19 cellular contexts compared by ENCODE assay signal in genomic region chr2:231228974-231229373, GRCh38. TPM values are rescaled to one million over a fixed set of nuclear protein-coding genes. Genes with fewer than 3 reads are reported as not detected.
DNase-seq lines count a peak whose midpoint lies in the region; ATAC-seq, FAIRE-seq and TF ChIP-seq lines count a peak whose summit lies in the region.
"Had no signal": no experiment of that assay in that cellular context is flagged by ENCODE, and none has a peak within 500 bp of the region (broad histone marks: within the 10 kb centered on the region; RNA-seq: fewer than 3 reads in every experiment).

No MANE protein-coding gene starts in this region.

- in situ Hi-C loops in GM23248 (cut with MboI) = no loop called here

- H3K4me3 Mint-ChIP-seq in endodermal cell = no peak overlapping the region
- H3K4me3 Mint-ChIP-seq: activated CD4-positive, alpha-beta T cell treated with anti-CD3 and anti-CD28 coated beads, Interleukin-2, amount 10 ng/mL, durations not matched to agents 7 days and 5 days; activated naive CD4-positive, alpha-beta T cell treated with anti-CD3 and anti-CD28 coated beads for 36 hours had no signal

- H3K4me3 ChIP-seq in DOHH2 (ENCODE audit: low read length) = peak overlapping the region; percentile 58
- H3K4me3 ChIP-seq in endodermal cell (ENCODE audit: low read length) = peak overlapping the region; percentile 19
- no peak overlapping the region for H3K4me3 ChIP-seq in muscle layer of duodenum (ENCODE audit: low read depth in 1 of 2, low read length in 2 of 2)
- no peak overlapping the region for H3K4me3 ChIP-seq in GM23248
- H3K4me3 ChIP-seq in foreskin fibroblast (ENCODE audit: low read depth in 1 of 2, low read length in 2 of 2) = no peak overlapping the region
- H3K4me3 ChIP-seq: ascending aorta had no signal

- peaks cover 19% of the 10 kb centered on the region for H3K4me1 Mint-ChIP-seq in endodermal cell
- H3K4me1 Mint-ChIP-seq: activated CD4-positive, alpha-beta T cell treated with anti-CD3 and anti-CD28 coated beads, Interleukin-2, amount 10 ng/mL, durations not matched to agents 7 days and 5 days had no signal

- H3K4me2 ChIP-seq in DOHH2 (ENCODE audit: low read length) (peak overlapping the region; percentile 85), GM23248 (ENCODE audit: unreplicated experiment) (no peak overlapping the region)

- H3K4me1 ChIP-seq in DOHH2 (ENCODE audit: control insufficient read depth, low read length) (peaks cover 45% of the 10 kb centered on the region), endodermal cell (ENCODE audit: control insufficient read depth, insufficient read depth, low read length) (peaks cover 14% of the 10 kb centered on the region), muscle layer of duodenum (ENCODE audit: control insufficient read depth in 1 of 2, insufficient read depth in 2 of 2, low read length in 2 of 2) (peaks cover 7 to 10% of the 10 kb centered on the region in 2 donors), GM23248 (ENCODE audit: insufficient read depth) (no peaks in the 10 kb centered on the region)
- H3K4me1 ChIP-seq: ascending aorta, Caco-2 had no signal

- H3K9me3 ChIP-seq in DOHH2 (ENCODE audit: control insufficient read depth, insufficient read depth, low read length) (no peaks in the 10 kb centered on the region), KOPT-K1 (ENCODE audit: insufficient read depth, low read length, poor library complexity, severe bottlenecking) (no peaks in the 10 kb centered on the region), endodermal cell (ENCODE audit: control insufficient read depth, low read length) (no peaks in the 10 kb centered on the region), muscle layer of duodenum (ENCODE audit: control insufficient read depth in 1 of 2, low read length in 2 of 2) (no peaks in the 10 kb centered on the region), GM23248 (ENCODE audit: low read depth) (no peaks in the 10 kb centered on the region)
- H3K9me3 ChIP-seq: ascending aorta, Caco-2 had no signal

- H3K27me3 ChIP-seq in DOHH2 (ENCODE audit: control insufficient read depth, low read length) (no peaks in the 10 kb centered on the region), endodermal cell (ENCODE audit: control insufficient read depth, insufficient read depth, low read length, poor library complexity, severe bottlenecking) (no peaks in the 10 kb centered on the region), muscle layer of duodenum (ENCODE audit: low read depth, low read length) (no peaks in the 10 kb centered on the region), GM23248 (replicated peaks; ENCODE audit: insufficient read depth) (no peaks in the 10 kb centered on the region)
- H3K27me3 ChIP-seq: ascending aorta had no signal

- H3K27ac ChIP-seq in DOHH2 (ENCODE audit: low read depth, low read length) (peak overlapping the region; percentile 80), KOPT-K1 (ENCODE audit: low read depth, low read length, poor library complexity, severe bottlenecking) (peak overlapping the region; percentile 39), endodermal cell (ENCODE audit: low read depth, low read length) (no peak overlapping the region), muscle layer of duodenum (ENCODE audit: low read length) (peak overlapping the region; percentile 40), GM23248 (no peak overlapping the region)
- H3K27ac ChIP-seq: ascending aorta had no signal

- H3K9me2 ChIP-seq in DOHH2 (replicated peaks; ENCODE audit: control insufficient read depth, low read length) = no peaks in the 10 kb centered on the region
- no peaks in the 10 kb centered on the region for H3K9me2 ChIP-seq in GM23248 (ENCODE audit: insufficient read depth)

- H3K9ac ChIP-seq in endodermal cell (ENCODE audit: extremely low read depth, low read length, poor library complexity, severe bottlenecking) (peak overlapping the region; percentile 7), GM23248 (no peak overlapping the region)

- no peak for TF ChIP-seq POLR2A in H54 (IDR thresholded peaks at IDR 0.05; ENCODE audit: low read depth, low read length)

- H3K27me3 Mint-ChIP-seq in endodermal cell (ENCODE audit: insufficient read depth) = no peaks in the 10 kb centered on the region
- H3K27me3 Mint-ChIP-seq: activated CD4-positive, alpha-beta T cell treated with anti-CD3 and anti-CD28 coated beads, Interleukin-2, amount 10 ng/mL, durations not matched to agents 7 days and 5 days had no signal

- peaks cover 15% of the 10 kb centered on the region for H3K36me3 Mint-ChIP-seq in endodermal cell (ENCODE audit: low read depth)

- FAIRE-seq in H54 (lab: Jason Lieb, UNC) = no peak
- FAIRE-seq: G401.6, HTR-8/SVneo had no signal

- H4K20me1 ChIP-seq in DOHH2 (ENCODE audit: control insufficient read depth, insufficient read depth, low read depth, low read length) (no peaks in the 10 kb centered on the region), GM23248 (ENCODE audit: insufficient read depth) (no peaks in the 10 kb centered on the region)

- H3K9me3 Mint-ChIP-seq in endodermal cell = no peaks in the 10 kb centered on the region
- H3K9me3 Mint-ChIP-seq: activated CD4-positive, alpha-beta T cell treated with anti-CD3 and anti-CD28 coated beads, Interleukin-2, amount 10 ng/mL, durations not matched to agents 7 days and 5 days; activated naive CD4-positive, alpha-beta T cell treated with anti-CD3 and anti-CD28 coated beads for 36 hours had no signal

- no peaks in the 10 kb centered on the region for H3K36me3 ChIP-seq in DOHH2 (ENCODE audit: control insufficient read depth, low read length)
- no peaks in the 10 kb centered on the region for H3K36me3 ChIP-seq in KOPT-K1 (ENCODE audit: insufficient read depth, low read length)
- H3K36me3 ChIP-seq in endodermal cell (ENCODE audit: control insufficient read depth, insufficient read depth, low read length) = peaks cover 15% of the 10 kb centered on the region
- no peaks in the 10 kb centered on the region for H3K36me3 ChIP-seq in muscle layer of duodenum (ENCODE audit: control insufficient read depth in 1 of 2, insufficient read depth in 2 of 2, low read length in 2 of 2)
- H3K36me3 ChIP-seq in GM23248 (ENCODE audit: low read depth) = no peaks in the 10 kb centered on the region
- H3K36me3 ChIP-seq: ascending aorta had no signal

- H3K79me2 ChIP-seq in DOHH2 (ENCODE audit: control insufficient read depth, low read length) (no peaks in the 10 kb centered on the region), GM23248 (ENCODE audit: insufficient read depth) (no peaks in the 10 kb centered on the region)

- TF ChIP-seq CTCF in DOHH2 (IDR thresholded peaks at IDR 0.05; ENCODE audit: low read depth, low read length, poor library complexity, severe bottlenecking) (no peak), endodermal cell (conservative IDR thresholded peaks at IDR 0.05) (no peak), foreskin fibroblast (IDR thresholded peaks at IDR 0.05; ENCODE audit: low read depth, low read length) (no peak)

- 60 to 72% methylated on average over 1 to 2 of the region's 2 CpGs for WGBS in endodermal cell (ENCODE audit: insufficient coverage in 1 of 2, insufficient read length in 1 of 2), 2 experiments
- 95 to 96% methylated on average over 2 of the region's 2 CpGs for WGBS in GM23248 (ENCODE audit: low coverage in 1 of 2, low lambda C conversion rate in 2 of 2, missing lambda C conversion rate in 2 of 2), 2 experiments

- no peak overlapping the region for H2AFZ ChIP-seq in GM23248

- peak; percentile 66 for DNase-seq in endodermal cell
- DNase-seq in GM23248 = no peak
- no peak for DNase-seq in foreskin fibroblast
- no peak for DNase-seq in H54 (ENCODE audit: insufficient read length, low spot score)
- DNase-seq: activated CD4-positive, alpha-beta T cell treated with anti-CD3 and anti-CD28 coated beads, Interleukin-2, amount 10 ng/mL, durations not matched to agents 7 days and 5 days; activated naive CD4-positive, alpha-beta T cell treated with anti-CD3 and anti-CD28 coated beads for 36 hours; Caco-2; H7; left cardiac atrium; MV-4-11; NCI-H2081; substantia nigra had no signal

- peaks cover 11% of the 10 kb centered on the region for H3F3A ChIP-seq in DOHH2 (ENCODE audit: control insufficient read depth, insufficient read depth)
- H3F3A ChIP-seq in GM23248 (ENCODE audit: insufficient read depth) = no peaks in the 10 kb centered on the region

- H3K27ac Mint-ChIP-seq in endodermal cell = peak overlapping the region; percentile 7
- H3K27ac Mint-ChIP-seq: activated CD4-positive, alpha-beta T cell treated with anti-CD3 and anti-CD28 coated beads, Interleukin-2, amount 10 ng/mL, durations not matched to agents 7 days and 5 days; activated naive CD4-positive, alpha-beta T cell treated with anti-CD3 and anti-CD28 coated beads for 36 hours had no signal

- ATAC-seq in GM18519 (IDR thresholded peaks at IDR 0.05; ENCODE audit: low FRiP score, unreplicated experiment) = no peak

RNA-seq across cellular contexts. Expression of gene ARMC9, which starts 30.5 kb away (rescaled TPM):
- 10 to 100 TPM; 41.7 to 51.5 TPM for total RNA-seq in endodermal cell
- 25.5 TPM for polyA plus RNA-seq in endodermal cell (2013, experiment 1 of 2)
- 24.7 TPM for polyA plus RNA-seq in endodermal cell (2013, experiment 2 of 2)
- 15.1 and 17.7 TPM in 2 replicates for total RNA-seq in GM23248 (2014; rRNA removed; shearing (Covaris generic))
- 17.3 and 17.7 TPM in 2 replicates for polyA plus RNA-seq in GM23248 (2016; fragmentation: Nextera tagmentation; extraction: Ambion mirVana)

Comparison
In these comparisons a context has a peak if more than half of its experiments do, and no peak if none do; other contexts are left out.
1. H3K27ac ChIP-seq: peak in DOHH2 (single experiment), KOPT-K1 (single experiment) and muscle layer of duodenum (single experiment); none in endodermal cell (single experiment) and GM23248 (single experiment).
2. H3K4me3 ChIP-seq: peak in DOHH2 (single experiment) and endodermal cell (single experiment); none in muscle layer of duodenum (0 of 2), GM23248 (single experiment) and foreskin fibroblast (0 of 2).